ENCODE assay signal across 13 cellular contexts in the genomic region with DNA sequence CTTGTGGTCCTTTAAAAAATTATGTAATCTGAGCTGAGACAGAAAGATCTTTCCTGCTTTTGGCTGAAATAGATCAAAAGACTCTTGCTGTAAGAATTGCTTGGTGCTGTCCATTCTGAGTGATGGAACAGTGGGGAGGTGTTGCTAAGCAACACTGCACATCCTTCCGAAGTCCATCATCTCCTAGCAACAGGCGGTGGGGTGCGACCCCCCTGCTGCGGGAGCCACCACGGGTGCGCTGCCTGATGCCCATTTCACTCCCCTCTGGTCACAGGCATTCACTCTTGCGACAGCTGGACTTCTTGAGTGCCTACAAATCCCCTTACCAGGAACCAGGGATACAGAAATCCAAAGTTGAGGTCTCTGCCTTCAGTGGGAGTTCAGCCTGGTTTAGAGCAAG.
"Had no signal": no experiment of that assay in that cellular context is flagged by ENCODE, and none has a peak within 500 bp of the region (broad histone marks: within the 10 kb centered on the region; RNA-seq: fewer than 3 reads in every experiment).

No MANE protein-coding gene starts in this region.

- H3K4me3 Mint-ChIP-seq: T-helper 17 cell had no signal

- H3K27ac ChIP-seq: coronary artery, hepatocyte, tibial nerve had no signal

- DNase-seq: activated CD4-positive, alpha-beta T cell treated with anti-CD3 and anti-CD28 coated beads, Interleukin-2, amount 50 U/mL, for 1 hour; activated CD4-positive, CD25-positive, alpha-beta regulatory T cell; activated naive CD4-positive, alpha-beta T cell treated with anti-CD3 and anti-CD28 coated beads, Interleukin-2, amount 50 U/mL, for 16 hours; central memory CD4-positive, alpha-beta T cell; effector memory CD4-positive, alpha-beta T cell; kidney; right cardiac atrium; T-helper 17 cell had no signal

- ATAC-seq: right cardiac atrium, T-helper 17 cell had no signal

- FAIRE-seq: kidney had no signal

- H3K4me1 ChIP-seq: tibial nerve had no signal

- H3K9me3 Mint-ChIP-seq: activated T-helper 2 cell treated with anti-CD3 and anti-CD28 coated beads, Interferon-gamma antibody, Interleukin-2, Interleukin-4, amounts not matched to agents 10 μg/mL and 5 μg/mL and 100 μg/mL, durations not matched to agents 14 hours and 24 hours and 36 hours had no signal

- H3K27me3 ChIP-seq: hepatocyte, tibial nerve had no signal

- H3K4me3 ChIP-seq: coronary artery, hepatocyte, smooth muscle cell, tibial nerve had no signal

- H3K36me3 ChIP-seq: tibial nerve had no signal

- H3K9me3 ChIP-seq: tibial nerve had no signal

- H3K27ac Mint-ChIP-seq: activated T-helper 2 cell treated with anti-CD3 and anti-CD28 coated beads, Interferon-gamma antibody, Interleukin-2, Interleukin-4, amounts not matched to agents 10 μg/mL and 5 μg/mL and 100 μg/mL, durations not matched to agents 14 hours and 24 hours and 36 hours; T-helper 17 cell had no signal
